Comparison of ENCODE assay signal across 8 cellular contexts in genomic region chr20:45470939-45471338, GRCh38. TPM values are rescaled to one million over a fixed set of nuclear protein-coding genes. Genes with fewer than 3 reads are reported as not detected.
DNase-seq lines count a peak whose midpoint lies in the region; ATAC-seq and TF ChIP-seq lines count a peak whose summit lies in the region.

No MANE protein-coding gene starts in this region.

- H3K27me3 ChIP-seq in A673 (replicated peaks; ENCODE audit: insufficient read depth, low read depth, low read length, poor library complexity) (peaks cover 38% of the 10 kb centered on the region), SK-N-SH (ENCODE audit: insufficient read depth) (peaks cover 43% of the 10 kb centered on the region; the same call in 1 of the 2 replicates), heart left ventricle (peaks cover 7 to 79% (median 33%) of the 10 kb centered on the region in 9 donors)

- no peaks in the 10 kb centered on the region for H3K9me3 ChIP-seq in A673 (ENCODE audit: low read depth, low read length, poor library complexity, severe bottlenecking)
- no peaks in the 10 kb centered on the region for H3K9me3 ChIP-seq in SK-N-SH
- peaks cover 0 to 7% (median 0%) of the 10 kb centered on the region in 12 donors for H3K9me3 ChIP-seq in heart left ventricle

- H3K79me2 ChIP-seq in SK-N-SH (ENCODE audit: insufficient read depth) = no peaks in the 10 kb centered on the region

- TF ChIP-seq POLR2A in heart left ventricle (IDR thresholded peaks at IDR 0.05) = no peak

- no peaks in the 10 kb centered on the region for H3K36me3 ChIP-seq in A673 (ENCODE audit: insufficient read depth, low read length, poor library complexity, severe bottlenecking)
- H3K36me3 ChIP-seq in SK-N-SH (replicated peaks in 1 of 2; ENCODE audit: control insufficient read depth in 1 of 2, insufficient read depth in 2 of 2, low read length in 1 of 2) = no peaks in the 10 kb centered on the region
- H3K36me3 ChIP-seq in heart left ventricle = no peaks in the 10 kb centered on the region

- CTCF ChIA-PET in A673 (lab: Charles Lee) (interaction anchor here (0.7 kb wide), 1 partner anchor 30 kb away, joined by 3 read pairs; no protein-coding TSS in a partner anchor), SK-N-SH (lab: Yijun Ruan, JAX) (interaction anchor here (0.6 to 1.7 kb wide), 9 partner anchors 11 to 283 kb away, joined by 3 to 5 read pairs (median 3); no protein-coding TSS in a partner anchor)

- H3K4me1 ChIP-seq in A673 (ENCODE audit: insufficient read depth, low read length, poor library complexity, severe bottlenecking) = peaks cover 4% of the 10 kb centered on the region
- H3K4me1 ChIP-seq in SK-N-SH (ENCODE audit: control insufficient read depth in 1 of 2, insufficient read depth in 2 of 2, low read depth in 1 of 2, low read length in 1 of 2) = peaks cover 0 to 5% of the 10 kb centered on the region in 2 experiments; a peak in 1 of 4 replicates
- H3K4me1 ChIP-seq in heart left ventricle = peaks cover 6 to 23% (median 16%) of the 10 kb centered on the region in 12 donors

- no peak for TF ChIP-seq EP300 in SK-N-SH (IDR thresholded peaks at IDR 0.05; ENCODE audit: borderline replicate concordance in 1 of 2, low read depth in 1 of 2, low read length in 1 of 2)

- ATAC-seq in GM18873 (IDR thresholded peaks at IDR 0.05; ENCODE audit: low FRiP score, unreplicated experiment) (peak; percentile 11), heart left ventricle (peak in 2 of 4 donors; percentile 9 to 22), HG03196 (IDR thresholded peaks at IDR 0.05; ENCODE audit: unreplicated experiment) (no peak)

- H2AFZ ChIP-seq in SK-N-SH (ENCODE audit: low read depth) = no peak overlapping the region

- POLR2A ChIA-PET in A673 (lab: Charles Lee; ENCODE audit: low non-redundant PET) = no interaction called here
- POLR2A ChIA-PET in SK-N-SH (lab: Yijun Ruan, JAX) = no interaction called here

- no peak overlapping the region for H3K9ac ChIP-seq in SK-N-SH

- DNase-seq in A673 (ENCODE audit: low spot score) = no peak
- no peak for DNase-seq in SK-N-SH
- DNase-seq in heart left ventricle = no peak
- DNase-seq in skeletal muscle cell (ENCODE audit: low read depth) = no peak
- DNase-seq in SHP77 (lab: John Stamatoyannopoulos, UW) = no peak
- DNase-seq in cortex of kidney (lab: John Stamatoyannopoulos, UW) = no peak

- peak overlapping the region; percentile 71 for H3K4me2 ChIP-seq in SK-N-SH

- TF ChIP-seq CTCF in A673 (conservative IDR thresholded peaks at IDR 0.05; ENCODE audit: low read depth, low read length) (no peak), SK-N-SH (IDR thresholded peaks at IDR 0.05) (no peak), heart left ventricle (IDR thresholded peaks at IDR 0.05) (peak in 2 of 12 donors; percentile 11 to 20)

- H3K27ac ChIP-seq in A673 (ENCODE audit: low read depth, low read length, poor library complexity, severe bottlenecking) (no peak overlapping the region), SK-N-SH (ENCODE audit: low read depth in 2 of 2, low read length in 1 of 2) (no peak overlapping the region), heart left ventricle (peak overlapping the region in 1 of 12 donors; percentile 85)

- H3K4me3 ChIP-seq in A673 (ENCODE audit: low read depth, low read length, poor library complexity, severe bottlenecking) = peak overlapping the region; percentile 38
- peak overlapping the region; percentile 46 to 49; a peak in 3 of 4 replicates for H3K4me3 ChIP-seq in SK-N-SH (ENCODE audit: low read depth in 2 of 2, low read length in 1 of 2)
- peak overlapping the region; percentile 41 to 64 (median 53) for H3K4me3 ChIP-seq in heart left ventricle
- H3K4me3 ChIP-seq in skeletal muscle cell (ENCODE audit: low read depth, low read length) = peak overlapping the region; percentile 46

- H3K9me2 ChIP-seq in SK-N-SH = no peaks in the 10 kb centered on the region

- no peaks in the 10 kb centered on the region for H3F3A ChIP-seq in SK-N-SH (replicated peaks; ENCODE audit: insufficient read depth)

- peak; percentile 30; the same call in 1 of the 2 replicates for TF ChIP-seq RAD21 in SK-N-SH (IDR thresholded peaks at IDR 0.05; ENCODE audit: low read length)

- no peaks in the 10 kb centered on the region for H4K20me1 ChIP-seq in SK-N-SH (ENCODE audit: insufficient read depth)

- WGBS in SK-N-SH (ENCODE audit: low lambda C conversion rate) = 62% methylated on average over 10 of the region's 10 CpGs
- 17 to 29% (median 24%) methylated on average over 10 of the region's 10 CpGs for WGBS in heart left ventricle, 4 donors

- BruUV-seq in A673 (replicated peaks; lab: Mats Ljungman, UMichigan) = no TSS peak

- intact Hi-C loops in A673 (cut with micrococcal nuclease; ENCODE audit: unreplicated experiment) = no loop called here
- intact Hi-C loops in heart left ventricle (cut with DNase I) = loop anchor here in 1 of 10 donors (10.0 kb wide), 1 partner anchor 284 kb away; no protein-coding TSS in a partner anchor

TF ChIP-seq in SK-N-SH, 30 proteins besides CTCF, POLR2A, EP300 and RAD21:
- TF ChIP-seq GATA2 (CRISPR knock-in tag; IDR thresholded peaks at IDR 0.05) = no peak
- TF ChIP-seq RXRA (IDR thresholded peaks at IDR 0.05; ENCODE audit: borderline replicate concordance, low read depth) = no peak
- no peak for TF ChIP-seq NFIC (IDR thresholded peaks at IDR 0.05; ENCODE audit: borderline replicate concordance)
- TF ChIP-seq MXI1 (IDR thresholded peaks at IDR 0.05; ENCODE audit: low read depth, low read length) = no peak
- TF ChIP-seq SIN3A (IDR thresholded peaks at IDR 0.05; ENCODE audit: borderline replicate concordance, low read depth, low read length) = no peak

RNA-seq across cellular contexts. Expression of gene WFDC2, which starts 1.4 kb away (rescaled TPM):
- total RNA-seq in A673 (2021) (not detected in 2 replicates), heart left ventricle (1 to 10 TPM in 1 of 9 donors, under 1 TPM in 1, not detected in 7; 0.77 to 4.7 TPM)
- polyA plus RNA-seq in SK-N-SH (2012; rRNA removed) (0.21 TPM in 1 of 2 replicates, not detected in the other), heart left ventricle (under 1 TPM in 1 of 2 donors, not detected in 1; 0.51 TPM)
- 0.09 and 0.13 TPM in 2 replicates for polyA plus RNA-seq in SK-N-SH (2012; cell fraction: cytosol; rRNA removed)
- polyA plus RNA-seq in SK-N-SH (2012; cell fraction: nucleus; rRNA removed) = not detected in 2 replicates

RNA-seq across cellular contexts. Expression of gene SPINT3, which starts 44.5 kb away (rescaled TPM):
- total RNA-seq in A673 (2021) = not detected in 2 replicates
- polyA plus RNA-seq in SK-N-SH (2012; rRNA removed) = not detected in 2 replicates
- not detected in 2 replicates for polyA plus RNA-seq in SK-N-SH (2012; cell fraction: cytosol; rRNA removed)
- not detected in 2 replicates for polyA plus RNA-seq in SK-N-SH (2012; cell fraction: nucleus; rRNA removed)
- not detected for total RNA-seq in heart left ventricle
- not detected for polyA plus RNA-seq in heart left ventricle

RNA-seq across cellular contexts. Expression of gene PIGT, which starts 55.0 kb away (rescaled TPM):
- total RNA-seq in A673 (2021) = 97.2 and 97.3 TPM in 2 replicates
- 144 and 149 TPM in 2 replicates for polyA plus RNA-seq in SK-N-SH (2012; rRNA removed)
- 76.4 and 109 TPM in 2 replicates for polyA plus RNA-seq in SK-N-SH (2012; cell fraction: cytosol; rRNA removed)
- polyA plus RNA-seq in SK-N-SH (2012; cell fraction: nucleus; rRNA removed) = 87.9 and 103 TPM in 2 replicates
- 100 to 1,000 TPM; 124 to 224 (median 165) TPM for total RNA-seq in heart left ventricle
- 100 to 1,000 TPM; 106 to 175 TPM for polyA plus RNA-seq in heart left ventricle
